ENCODE assay signal across 8 cellular contexts in genomic region chr17:7239091-7240027, GRCh38. TPM values are rescaled to one million over a fixed set of nuclear protein-coding genes. Genes with fewer than 3 reads are reported as not detected.
DNase-seq lines count a peak whose midpoint lies in the region; ATAC-seq, FAIRE-seq and TF ChIP-seq lines count a peak whose summit lies in the region.

Gene PHF23 (minus strand): TSS chr17:7239457. CDS start chr17:7239279, 178 bp downstream.

- POLR2A ChIA-PET in AG04450 (lab: Yijun Ruan, JAX) = interaction anchor here (0.6 to 1.3 kb wide), 4 partner anchors 17 to 69 kb away, joined by 3 to 10 read pairs (median 4); partner anchors contain the start of genes ACADVL and DLG4

- peak within 1 kb of the TSS; percentile 70 for H3K27ac ChIP-seq in AG04450 (ENCODE audit: low read depth, low read length)

- peak; percentile 84 for FAIRE-seq in islet of Langerhans (lab: Jason Lieb, UNC)

- ATAC-seq in GM19023 (IDR thresholded peaks at IDR 0.05; ENCODE audit: unreplicated experiment) = peak; percentile 41
- peak; percentile 49 for ATAC-seq in HG03342 (IDR thresholded peaks at IDR 0.05; ENCODE audit: unreplicated experiment)

- peak within 1 kb of the TSS; percentile 97 for H3K4me3 ChIP-seq in AG04450 (ENCODE audit: low read depth, low read length)

- no peaks in the 10 kb centered on the region for H3K27me3 ChIP-seq in AG04450 (ENCODE audit: control insufficient read depth, insufficient read depth, low read length)

- no peak for TF ChIP-seq CTCF in AG04450 (IDR thresholded peaks at IDR 0.05; ENCODE audit: low read depth, low read length)

- DNase-seq in AG04450 (ENCODE audit: low read depth, low spot score) (peak; percentile 99), NCI-H460 (ENCODE audit: extremely low read depth, low read depth) (peak; percentile 99), cerebellar nuclear complex (lab: John Stamatoyannopoulos, UW) (peak; percentile 99)
- DNase-seq in activated CD4-positive, CD25-positive, alpha-beta regulatory T cell treated with anti-CD3 and anti-CD28 coated beads, Interleukin-2, amount 50 U/mL, for 72 hours = peak; percentile 94
- DNase-seq in stimulated activated CD4-positive, alpha-beta T cell treated with anti-CD3 and anti-CD28 coated beads, Interleukin-12 subunit alpha, Interleukin-12 subunit beta, amount 100 ng/mL, for 4 hours = peak; percentile 97

- peaks cover 3% of the 10 kb centered on the region; the same call in 1 of the 2 replicates for H3K9me3 ChIP-seq in AG04450 (ENCODE audit: control insufficient read depth, insufficient read depth, low read length)

- CTCF ChIA-PET in AG04450 (lab: Charles Lee) = no interaction called here

RNA-seq across cellular contexts. Expression of gene PHF23, which starts in this region (rescaled TPM):
- polyA plus RNA-seq in AG04450 (2011; rRNA removed) = 56.3 and 58.7 TPM in 2 replicates
- polyA minus RNA-seq in AG04450 (2011; rRNA and poly(A)+ RNA removed) = 58.1 and 72.8 TPM in 2 replicates
- total RNA-seq in NCI-H460 (2014; rRNA removed; shearing (Covaris generic)) = 32.5 and 38.8 TPM in 2 replicates
- polyA plus RNA-seq in NCI-H460 (2014; cell fraction: nucleus; rRNA removed) = 20.7 and 21.2 TPM in 2 replicates

Comparison
In these comparisons a context has a peak if more than half of its experiments do, and no peak if none do; other contexts are left out.
1. Peak in every context shown above with its lines: DNase-seq, ATAC-seq, H3K4me3 ChIP-seq and H3K27ac ChIP-seq.